In the genomic region with DNA sequence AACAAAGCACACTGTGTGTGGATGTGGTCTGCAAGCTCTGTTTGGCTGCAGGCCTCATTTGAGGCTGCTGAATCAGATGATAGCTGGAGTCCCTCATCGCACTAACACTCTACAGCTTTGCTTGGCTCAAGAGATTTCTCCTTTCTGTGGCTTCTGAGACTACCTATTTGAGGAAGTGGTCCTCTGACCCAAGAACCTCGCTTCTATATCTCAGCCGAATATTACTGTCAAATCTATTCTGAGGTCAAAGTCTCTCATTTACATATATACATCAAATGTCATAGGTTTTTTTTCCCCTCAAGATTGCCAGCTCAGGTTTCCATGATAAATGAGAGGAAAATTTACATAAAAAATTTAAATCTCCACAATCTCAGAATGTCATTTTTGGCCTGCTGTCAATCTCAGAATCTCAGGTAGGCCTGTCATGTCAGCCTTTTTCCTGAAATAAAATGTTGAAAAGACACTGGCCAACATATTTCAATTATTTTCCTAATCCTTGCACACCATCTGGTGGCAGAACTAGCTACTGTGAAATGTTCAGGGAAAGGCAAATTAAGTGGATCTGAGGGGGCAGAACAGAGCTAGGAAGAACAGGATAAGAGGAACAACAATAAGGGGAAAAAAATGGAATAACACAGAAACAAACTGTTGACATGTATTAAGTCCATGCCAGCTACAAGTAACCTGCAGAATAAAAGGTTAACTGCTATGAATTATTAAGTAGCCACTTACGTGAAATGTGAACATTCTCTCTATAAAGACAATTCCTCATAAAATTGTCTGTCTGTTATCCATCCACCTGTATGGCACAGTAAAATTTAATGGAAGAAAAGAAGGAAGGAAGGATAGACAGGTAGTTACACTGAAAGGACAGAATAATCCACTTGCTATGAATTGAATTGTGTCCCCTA, we compare ENCODE assay signal across 9 cellular contexts. TPM values are rescaled to one million over a fixed set of nuclear protein-coding genes. Genes with fewer than 3 reads are reported as not detected.
DNase-seq lines count a peak whose midpoint lies in the region; ATAC-seq and TF ChIP-seq lines count a peak whose summit lies in the region.
"Had no signal": no experiment of that assay in that cellular context is flagged by ENCODE, and none has a peak within 500 bp of the region (broad histone marks: within the 10 kb centered on the region; RNA-seq: fewer than 3 reads in every experiment).

No MANE protein-coding gene starts in this region.

- H3K4me1 ChIP-seq in lower lobe of right lung, result no peaks in the 10 kb centered on the region

- no peak overlapping the region for H3K27ac ChIP-seq in lower lobe of right lung

- peak; percentile 67 for TF ChIP-seq CTCF in cardiac fibroblast (IDR thresholded peaks at IDR 0.05; ENCODE audit: low read depth, low read length)
- TF ChIP-seq CTCF in lower lobe of right lung (IDR thresholded peaks at IDR 0.05), result peak; percentile 41

- intact Hi-C loops in lower lobe of right lung (cut with DNase I), result no loop called here

- H3K9me3 ChIP-seq in lower lobe of right lung, result no peaks in the 10 kb centered on the region

- DNase-seq in COR-L47 (lab: John Stamatoyannopoulos, UW) (peak; percentile 14), NCI-H2227 treated with DMSO at 0.1 percent for 48 hours (lab: John Stamatoyannopoulos, UW) (peak; percentile 75), cardiac fibroblast (ENCODE audit: low read depth in 2 of 2) (peak; percentile 66 to 68), lower lobe of right lung (no peak), LoVo (ENCODE audit: low spot score) (no peak), GDM1 (lab: John Stamatoyannopoulos, UW) (no peak)

- ATAC-seq in GM19035 (IDR thresholded peaks at IDR 0.05; ENCODE audit: unreplicated experiment), result peak; percentile 99
- peak; percentile 99 for ATAC-seq in HG03066 (IDR thresholded peaks at IDR 0.05; ENCODE audit: low read depth, unreplicated experiment)
- ATAC-seq in lower lobe of right lung, result peak; percentile 51 to 66
- ATAC-seq: naive thymus-derived CD8-positive, alpha-beta T cell had no signal

- no peaks in the 10 kb centered on the region for H3K27me3 ChIP-seq in lower lobe of right lung (ENCODE audit: low read depth)

- H3K36me3 ChIP-seq in lower lobe of right lung, result no peaks in the 10 kb centered on the region

- no peak overlapping the region for H3K4me3 ChIP-seq in cardiac fibroblast (replicated peaks in 1 of 2; ENCODE audit: low read depth in 2 of 2, low read length in 2 of 2)
- H3K4me3 ChIP-seq in lower lobe of right lung, result no peak overlapping the region

RNA-seq across cellular contexts. Expression of a gene that starts 39.3 kb away (rescaled TPM):
- total RNA-seq in lower lobe of right lung, result 6.4 TPM

Comparison
In these comparisons a context has a peak if more than half of its experiments do, and no peak if none do; other contexts are left out.
1. DNase-seq: peak in COR-L47 (single experiment), NCI-H2227 treated with DMSO at 0.1 percent for 48 hours (single experiment) and cardiac fibroblast (2 of 2); none in lower lobe of right lung (single experiment), LoVo (single experiment) and GDM1 (single experiment).
2. Peak in every context shown above with its lines, with median percentiles within 50 percentile points of each other: ATAC-seq.